16 cellular contexts compared by ENCODE assay signal in the genomic region with DNA sequence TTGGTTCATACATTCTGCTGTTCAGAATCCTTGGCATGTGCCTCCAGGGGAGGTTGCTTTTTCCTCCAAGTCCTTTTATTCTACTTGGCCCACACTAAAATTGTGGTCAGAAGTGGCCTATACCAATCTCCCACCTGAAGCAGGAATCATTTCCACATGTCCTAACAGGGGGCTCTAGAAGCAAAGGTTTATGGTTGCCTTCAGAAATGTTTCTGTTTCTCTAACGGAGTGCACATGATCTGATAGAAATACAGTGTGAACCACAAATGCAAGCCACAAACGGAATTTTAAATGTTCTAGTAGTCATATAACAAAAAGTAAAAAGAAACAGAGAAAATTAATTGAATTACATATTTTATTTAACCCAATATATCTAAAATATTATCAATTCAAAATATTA. TPM values are rescaled to one million over a fixed set of nuclear protein-coding genes. Genes with fewer than 3 reads are reported as not detected.
A peak's percentile ranks its signal among the peaks of the same experiment; 100 is the strongest.
DNase-seq lines count a peak whose midpoint lies in the region; ATAC-seq and TF ChIP-seq lines count a peak whose summit lies in the region.
"Had no signal": no experiment of that assay in that cellular context is flagged by ENCODE, and none has a peak within 500 bp of the region (broad histone marks: within the 10 kb centered on the region; RNA-seq: fewer than 3 reads in every experiment).

No MANE protein-coding gene starts in this region.

- BruUV-seq in IMR-90 (replicated peaks; lab: Mats Ljungman, UMichigan), result no TSS peak

- peak overlapping the region; percentile 79 for H3K23ac ChIP-seq in IMR-90 (ENCODE audit: low read depth, low read length)

- DNase-seq in IMR-90 (no peak), mesenteric fat pad (ENCODE audit: low spot score) (no peak), inferior parietal cortex (ENCODE audit: extremely low spot score) (no peak)
- no peak for DNase-seq in activated naive CD8-positive, alpha-beta T cell treated with anti-CD3 and anti-CD28 coated beads, Interleukin-2, amount 50 U/mL, for 24 hours
- DNase-seq in naive thymus-derived CD4-positive, alpha-beta T cell, result no peak
- DNase-seq: mammary epithelial cell; NCI-H1105; sigmoid colon; stimulated activated naive B cell treated with anti-CD40 and anti-IgM and Interleukin-4, amounts not matched to agents 10 μg/mL and 1 μg/mL and 100 μg/mL, for 72 hours had no signal

- H3K27ac Mint-ChIP-seq in activated naive CD8-positive, alpha-beta T cell treated with anti-CD3 and anti-CD28 coated beads, Interleukin-2, amount 50 U/mL, for 24 hours, result peak overlapping the region; percentile 82
- H3K27ac Mint-ChIP-seq in naive thymus-derived CD4-positive, alpha-beta T cell, result peak overlapping the region in 6 of 9 donors; percentile 20 to 97 (median 65)
- H3K27ac Mint-ChIP-seq: B cell; stimulated activated naive B cell treated with anti-CD40 and anti-IgM and Interleukin-4, amounts not matched to agents 10 μg/mL and 1 μg/mL and 100 μg/mL, for 72 hours had no signal

- peak overlapping the region in 9 of 11 experiments; percentile 87 to 96 (median 90); a peak in 19 of 22 replicates for H3K27ac ChIP-seq in BLaER1 treated with 17β-estradiol and CSF1 and Interleukin-3, amounts not matched to agents 10 nM and 100 nM
- peak overlapping the region; percentile 79; the same call in 1 of the 2 replicates for H3K27ac ChIP-seq in IMR-90 (ENCODE audit: insufficient read depth, low read length)
- peak overlapping the region; percentile 36 for H3K27ac ChIP-seq in naive thymus-derived CD4-positive, alpha-beta T cell (ENCODE audit: low read depth, low read length)
- H3K27ac ChIP-seq: sigmoid colon, vagina had no signal

- H2BK15ac ChIP-seq in IMR-90 (ENCODE audit: low read depth, low read length), result peak overlapping the region; percentile 51; the same call in 1 of the 3 replicates

- no peak overlapping the region for H2AFZ ChIP-seq in IMR-90 (replicated peaks; ENCODE audit: low read length, poor library complexity)

- peak overlapping the region; percentile 60; the same call in 1 of the 2 replicates for H4K91ac ChIP-seq in IMR-90 (ENCODE audit: insufficient read depth, low read depth, low read length)

- peak overlapping the region; percentile 71; the same call in 1 of the 2 replicates for H3K18ac ChIP-seq in IMR-90 (ENCODE audit: low read depth, low read length)

- peak overlapping the region; percentile 85 to 99 (median 97) for H3K4me2 ChIP-seq in BLaER1 treated with 17β-estradiol and CSF1 and Interleukin-3, amounts not matched to agents 10 nM and 100 nM
- H3K4me2 ChIP-seq in IMR-90 (ENCODE audit: low read depth, low read length), result peak overlapping the region; percentile 98

- peaks cover 10% of the 10 kb centered on the region for H3K9me1 ChIP-seq in IMR-90 (ENCODE audit: insufficient read depth, low read length)

- H3K14ac ChIP-seq in IMR-90 (replicated peaks; ENCODE audit: low read depth, low read length), result peak overlapping the region; percentile 47

- H3K36me3 Mint-ChIP-seq in activated naive CD8-positive, alpha-beta T cell treated with anti-CD3 and anti-CD28 coated beads, Interleukin-2, amount 50 U/mL, for 24 hours (ENCODE audit: low read depth), result peaks cover 55% of the 10 kb centered on the region
- H3K36me3 Mint-ChIP-seq in naive thymus-derived CD4-positive, alpha-beta T cell, result peaks cover 15 to 93% (median 21%) of the 10 kb centered on the region in 5 donors

- H4K8ac ChIP-seq in IMR-90 (ENCODE audit: low read depth in 2 of 2, low read length in 2 of 2), result peak overlapping the region in 1 of 2 experiments; percentile 41; a peak in 2 of 4 replicates

- H2AK9ac ChIP-seq in IMR-90 (replicated peaks; ENCODE audit: low read depth, low read length, poor library complexity), result no peak overlapping the region

- H4K5ac ChIP-seq in IMR-90 (ENCODE audit: low read depth, low read length), result peak overlapping the region; percentile 20; the same call in 1 of the 2 replicates

- H2AK5ac ChIP-seq in IMR-90 (ENCODE audit: low read depth, low read length), result 0 out of 2 replicates have a peak overlapping the region, but pooled peaks have one; percentile 33

- TF ChIP-seq POLR2A in IMR-90 (IDR thresholded peaks at IDR 0.05; ENCODE audit: low read depth, low read length), result no peak

- intact Hi-C loops in IMR-90 (cut with micrococcal nuclease), result loop anchor here (5.0 kb wide), 3 partner anchors 84 to 234 kb away; a partner anchor contains a TSS
- intact Hi-C loops in naive thymus-derived CD4-positive, alpha-beta T cell (cut with micrococcal nuclease), result loop anchor here (5.0 to 10.0 kb wide), 3 partner anchors 154 to 666 kb away; a partner anchor contains a TSS

- H3K56ac ChIP-seq in IMR-90 (ENCODE audit: extremely low read depth, insufficient read depth, low read length), result 0 out of 2 replicates have a peak overlapping the region, but pooled peaks have one; percentile 32

- ATAC-seq in IMR-90 (ENCODE audit: low read depth), result no peak
- ATAC-seq in activated naive CD8-positive, alpha-beta T cell treated with anti-CD3 and anti-CD28 coated beads, Interleukin-2, amount 50 U/mL, for 24 hours, result no peak
- ATAC-seq in naive thymus-derived CD4-positive, alpha-beta T cell, result no peak
- ATAC-seq in GM18519 (IDR thresholded peaks at IDR 0.05; ENCODE audit: low FRiP score, unreplicated experiment), result no peak
- ATAC-seq in HG02885 (IDR thresholded peaks at IDR 0.05; ENCODE audit: poor library complexity, unreplicated experiment), result no peak
- ATAC-seq: stimulated activated naive B cell treated with anti-CD40 and anti-IgM and Interleukin-4, amounts not matched to agents 10 μg/mL and 1 μg/mL and 100 μg/mL, for 72 hours had no signal

- peaks cover 12 to 78% of the 10 kb centered on the region in 2 experiments for H3K79me1 ChIP-seq in IMR-90 (ENCODE audit: low read depth in 1 of 2, low read length in 2 of 2)

- peaks cover 14 to 48% (median 44%) of the 10 kb centered on the region in 11 experiments; a peak in 21 of 22 replicates for H3K36me3 ChIP-seq in BLaER1 treated with 17β-estradiol and CSF1 and Interleukin-3, amounts not matched to agents 10 nM and 100 nM
- peaks cover 14% of the 10 kb centered on the region for H3K36me3 ChIP-seq in IMR-90 (ENCODE audit: control insufficient read depth, insufficient read depth, low read length)
- H3K36me3 ChIP-seq in naive thymus-derived CD4-positive, alpha-beta T cell (ENCODE audit: control insufficient read depth in 2 of 3, insufficient read depth in 3 of 3, low read length in 3 of 3), result no peaks in the 10 kb centered on the region
- H3K36me3 ChIP-seq: HAP-1, sigmoid colon, vagina had no signal

- peaks cover 13% of the 10 kb centered on the region for H3K27me3 Mint-ChIP-seq in activated naive CD8-positive, alpha-beta T cell treated with anti-CD3 and anti-CD28 coated beads, Interleukin-2, amount 50 U/mL, for 24 hours
- peaks cover 0 to 5% (median 0%) of the 10 kb centered on the region in 5 donors for H3K27me3 Mint-ChIP-seq in naive thymus-derived CD4-positive, alpha-beta T cell

- H4K20me1 ChIP-seq in BLaER1 treated with 17β-estradiol and CSF1 and Interleukin-3, amounts not matched to agents 10 nM and 100 nM, result peaks cover 0 to 18% (median 0%) of the 10 kb centered on the region in 11 experiments; a peak in 5 of 22 replicates
- peaks cover 8% of the 10 kb centered on the region for H4K20me1 ChIP-seq in IMR-90 (ENCODE audit: insufficient read depth, low read length)

- H3K9me3 Mint-ChIP-seq in activated naive CD8-positive, alpha-beta T cell treated with anti-CD3 and anti-CD28 coated beads, Interleukin-2, amount 50 U/mL, for 24 hours, result peaks cover 13% of the 10 kb centered on the region
- H3K9me3 Mint-ChIP-seq in naive thymus-derived CD4-positive, alpha-beta T cell, result peaks cover 0 to 25% (median 13%) of the 10 kb centered on the region in 11 donors

- dilution Hi-C loops in IMR-90 (cut with HindIII; ENCODE audit: low sequenced_read_pairs, unreplicated experiment), result no loop called here

- peak overlapping the region; percentile 97 for H3K4me3 Mint-ChIP-seq in activated naive CD8-positive, alpha-beta T cell treated with anti-CD3 and anti-CD28 coated beads, Interleukin-2, amount 50 U/mL, for 24 hours
- peak overlapping the region in 7 of 10 donors; percentile 42 to 100 (median 97) for H3K4me3 Mint-ChIP-seq in naive thymus-derived CD4-positive, alpha-beta T cell
- H3K4me3 Mint-ChIP-seq: B cell; stimulated activated naive B cell treated with anti-CD40 and anti-IgM and Interleukin-4, amounts not matched to agents 10 μg/mL and 1 μg/mL and 100 μg/mL, for 72 hours had no signal

- POLR2A ChIA-PET in IMR-90 (lab: Charles Lee; ENCODE audit: unreplicated experiment), result no interaction called here
- POLR2A ChIA-PET in naive thymus-derived CD4-positive, alpha-beta T cell (lab: Charles Lee), result interaction anchor here (1.3 to 2.1 kb wide), 2 partner anchors 12 to 234 kb away, joined by 3 to 9 read pairs; a partner anchor contains a TSS

- peak overlapping the region; percentile 68 for H2BK120ac ChIP-seq in IMR-90 (ENCODE audit: low read depth, low read length)

- CTCF ChIA-PET in IMR-90 (lab: Yijun Ruan, JAX), result interaction anchor here (0.6 to 1.6 kb wide), 3 partner anchors 9 to 82 kb away, joined by 3 read pairs; no protein-coding TSS in a partner anchor
- CTCF ChIA-PET in naive thymus-derived CD4-positive, alpha-beta T cell (lab: Charles Lee), result no interaction called here

- peaks cover 27 to 50% (median 37%) of the 10 kb centered on the region in 10 experiments for H3K4me1 ChIP-seq in BLaER1 treated with 17β-estradiol and CSF1 and Interleukin-3, amounts not matched to agents 10 nM and 100 nM
- peaks cover 5% of the 10 kb centered on the region for H3K4me1 ChIP-seq in IMR-90 (ENCODE audit: control insufficient read depth, insufficient read depth, low read length)
- peaks cover 5 to 18% of the 10 kb centered on the region in 2 donors for H3K4me1 ChIP-seq in naive thymus-derived CD4-positive, alpha-beta T cell (ENCODE audit: control insufficient read depth in 2 of 2, insufficient read depth in 2 of 2, low read length in 2 of 2)
- H3K4me1 ChIP-seq: HAP-1 had no signal

- H3K27me3 ChIP-seq in BLaER1 treated with 17β-estradiol and CSF1 and Interleukin-3, amounts not matched to agents 10 nM and 100 nM, result no peaks in the 10 kb centered on the region
- H3K27me3 ChIP-seq in IMR-90 (ENCODE audit: control insufficient read depth, insufficient read depth, low read length), result no peaks in the 10 kb centered on the region
- H3K27me3 ChIP-seq in naive thymus-derived CD4-positive, alpha-beta T cell (ENCODE audit: control insufficient read depth in 2 of 2, insufficient read depth in 2 of 2, low read length in 2 of 2), result no peaks in the 10 kb centered on the region
- H3K27me3 ChIP-seq: vagina had no signal

- H3K9me3 ChIP-seq in BLaER1 treated with 17β-estradiol and CSF1 and Interleukin-3, amounts not matched to agents 10 nM and 100 nM (replicated peaks in 1 of 11), result peaks cover 34 to 47% (median 44%) of the 10 kb centered on the region in 11 experiments
- peaks cover 3% of the 10 kb centered on the region; the same call in 1 of the 2 replicates for H3K9me3 ChIP-seq in IMR-90 (ENCODE audit: control insufficient read depth, insufficient read depth, low read length)
- H3K9me3 ChIP-seq in naive thymus-derived CD4-positive, alpha-beta T cell (ENCODE audit: control insufficient read depth in 2 of 3, low read length in 3 of 3), result peaks cover 0 to 13% (median 0%) of the 10 kb centered on the region in 3 experiments
- H3K9me3 ChIP-seq: HAP-1, vagina had no signal

- no peak for TF ChIP-seq CTCF in IMR-90 (conservative IDR thresholded peaks at IDR 0.05; ENCODE audit: low read depth, low read length)

- H3K4me1 Mint-ChIP-seq in activated naive CD8-positive, alpha-beta T cell treated with anti-CD3 and anti-CD28 coated beads, Interleukin-2, amount 50 U/mL, for 24 hours, result peaks cover 73% of the 10 kb centered on the region
- peaks cover 32 to 63% (median 51%) of the 10 kb centered on the region in 7 donors for H3K4me1 Mint-ChIP-seq in naive thymus-derived CD4-positive, alpha-beta T cell

- in situ Hi-C loops in IMR-90 (cut with MboI; ENCODE audit: low sequenced_read_pairs), result loop anchor here (25.0 kb wide), 1 partner anchor 369 kb away; a partner anchor contains a TSS

- peak overlapping the region; percentile 60 for H2BK20ac ChIP-seq in IMR-90 (ENCODE audit: low read depth, low read length)

- no CpG with 5 or more reads among the region's 2 CpGs for WGBS in IMR-90 (ENCODE audit: extremely low coverage in 2 of 2, insufficient read length in 1 of 2), 2 experiments

- peak overlapping the region; percentile 87 for H2BK5ac ChIP-seq in IMR-90 (ENCODE audit: low read depth, low read length, poor library complexity, severe bottlenecking)

- peak overlapping the region; percentile 73; the same call in 1 of the 2 replicates for H3K4ac ChIP-seq in IMR-90 (ENCODE audit: low read depth, low read length)

- peak overlapping the region in 9 of 10 experiments; percentile 76 to 94 (median 88); a peak in 17 of 20 replicates for H3K4me3 ChIP-seq in BLaER1 treated with 17β-estradiol and CSF1 and Interleukin-3, amounts not matched to agents 10 nM and 100 nM
- H3K4me3 ChIP-seq in IMR-90 (ENCODE audit: insufficient read depth, low read depth, low read length), result peak overlapping the region; percentile 90
- H3K4me3 ChIP-seq in naive thymus-derived CD4-positive, alpha-beta T cell (ENCODE audit: low read length), result peak overlapping the region; percentile 80
- H3K4me3 ChIP-seq: HAP-1, sigmoid colon, vagina had no signal

- H3K9ac ChIP-seq in BLaER1 treated with 17β-estradiol and CSF1 and Interleukin-3, amounts not matched to agents 10 nM and 100 nM, result peak overlapping the region in 10 of 11 experiments; percentile 36 to 95 (median 88); a peak in 18 of 22 replicates
- H3K9ac ChIP-seq in IMR-90 (ENCODE audit: low read depth, low read length), result peak overlapping the region; percentile 100

- no peak for TF ChIP-seq RAD21 in IMR-90 (IDR thresholded peaks at IDR 0.05; ENCODE audit: low read length)

RNA-seq across cellular contexts. Expression of a gene that starts 3.9 kb away (rescaled TPM):
- total RNA-seq in IMR-90 (2012; rRNA removed), result 24.7 and 33.6 TPM in 2 replicates
- 58.5 and 59.4 TPM in 2 replicates for polyA plus RNA-seq in IMR-90 (2012; rRNA removed)
- 23.6 and 49.1 TPM in 2 replicates for polyA plus RNA-seq in IMR-90 (2012; cell fraction: cytosol; rRNA removed)
- 12.4 and 18.8 TPM in 2 replicates for polyA plus RNA-seq in IMR-90 (2012; cell fraction: nucleus; rRNA removed; ENCODE audit: low replicate concordance)
- 100 to 1,000 TPM in 1 of 5 experiments, 10 to 100 TPM in 2, 1 to 10 TPM in 2; 1.7 to 162 (median 15.2) TPM for total RNA-seq in naive thymus-derived CD4-positive, alpha-beta T cell
- polyA plus RNA-seq in naive thymus-derived CD4-positive, alpha-beta T cell, result 10 to 100 TPM; 23.4 to 67.7 TPM
- total RNA-seq in mesenteric fat pad, result 10.9 TPM

RNA-seq across cellular contexts. Expression of a gene that starts 50.6 kb away (rescaled TPM):
- total RNA-seq in IMR-90 (2012; rRNA removed), result not detected in 2 replicates
- not detected in 2 replicates for polyA plus RNA-seq in IMR-90 (2012; rRNA removed)
- polyA plus RNA-seq in IMR-90 (2012; cell fraction: cytosol; rRNA removed), result not detected in 2 replicates
- not detected in 2 replicates for polyA plus RNA-seq in IMR-90 (2012; cell fraction: nucleus; rRNA removed; ENCODE audit: low replicate concordance)
- 10 to 100 TPM in 1 of 5 experiments, 1 to 10 TPM in 1, under 1 TPM in 3; 0.22 to 12.4 (median 0.80) TPM for total RNA-seq in naive thymus-derived CD4-positive, alpha-beta T cell
- polyA plus RNA-seq in naive thymus-derived CD4-positive, alpha-beta T cell, result under 1 TPM; 0.10 to 0.35 TPM
- 1.0 TPM for total RNA-seq in mesenteric fat pad
- total RNA-seq: B cell, Daoy, mammary epithelial cell had no signal
- polyA plus RNA-seq: mammary epithelial cell had no signal

Comparison
In these comparisons a context has a peak if more than half of its experiments do, and no peak if none do; other contexts are left out.
1. H3K27ac ChIP-seq: peak in every context shown above with its lines; median percentile 90 in BLaER1 treated with 17β-estradiol and CSF1 and Interleukin-3, amounts not matched to agents 10 nM and 100 nM; 79 in IMR-90; 36 in naive thymus-derived CD4-positive, alpha-beta T cell.